Comparison of ENCODE assay signal across 26 cellular contexts in genomic region chr4:169933531-169933930, GRCh38.
"Had no signal": no experiment of that assay in that cellular context is flagged by ENCODE, and none has a peak within 500 bp of the region (broad histone marks: within the 10 kb centered on the region; RNA-seq: fewer than 3 reads in every experiment).

No MANE protein-coding gene starts in this region.

- FAIRE-seq: colon, TTC549 had no signal

- H3K4me3 ChIP-seq: adrenal gland, SJCRH30 had no signal

- H3K9ac ChIP-seq: KMS-11 had no signal

- H3K4me1 ChIP-seq: adrenal gland, SJCRH30 had no signal

- ATAC-seq: activated CD4-positive, CD25-positive, alpha-beta regulatory T cell treated with anti-CD3 and anti-CD28 coated beads, Interleukin-2, amount 50 U/mL, for 24 hours; activated CD8-positive, alpha-beta T cell treated with anti-CD3 and anti-CD28 coated beads for 36 hours; Panc1; T-cell had no signal

- DNase-seq: activated CD4-positive, alpha-beta T cell treated with anti-CD3 and anti-CD28 coated beads for 4 hours; activated CD8-positive, alpha-beta memory T cell treated with anti-CD3 and anti-CD28 coated beads, Interleukin-2, amount 50 U/mL, for 4 hours; activated CD8-positive, alpha-beta T cell treated with anti-CD3 and anti-CD28 coated beads for 36 hours; activated naive CD4-positive, alpha-beta T cell treated with anti-CD3 and anti-CD28 coated beads, Interleukin-2, amount 50 U/mL, for 16 hours; activated naive CD8-positive, alpha-beta T cell treated with anti-CD3 and anti-CD28 coated beads, Interleukin-2, amount 10 ng/mL, durations not matched to agents 7 days and 5 days; adrenal gland; anterior cingulate cortex; cerebellar nuclear complex; NCI-H1092; NCI-H1417 treated with DMSO at 0.1 percent for 48 hours; NCI-H1694; NCI-H2029; NCI-H2107; NCI-H2171 treated with DMSO at 0.1 percent for 48 hours; NCI-H524; Right ventricle myocardium superior; SJCRH30; T-cell; T-helper 2 cell; T1000 had no signal

- H3K4me2 ChIP-seq: KMS-11 had no signal

- H3K36me3 ChIP-seq: adrenal gland, SJCRH30 had no signal

- H3K27ac ChIP-seq: adrenal gland, KMS-11, RWPE1, SJCRH30 had no signal

- H3K9me3 ChIP-seq: adrenal gland, SJCRH30 had no signal

- H3K27me3 ChIP-seq: adrenal gland, SJCRH30 had no signal
